Comparison of ENCODE assay signal across 9 cellular contexts in genomic region chr7:158495780-158496179, GRCh38.
DNase-seq lines count a peak whose midpoint lies in the region; ATAC-seq and TF ChIP-seq lines count a peak whose summit lies in the region.
"Had no signal": no experiment of that assay in that cellular context is flagged by ENCODE, and none has a peak within 500 bp of the region (broad histone marks: within the 10 kb centered on the region; RNA-seq: fewer than 3 reads in every experiment).

No MANE protein-coding gene starts in this region.

- no peak for ATAC-seq in GM21515 (IDR thresholded peaks at IDR 0.05; ENCODE audit: unreplicated experiment)

- no peak overlapping the region for H3K4me3 ChIP-seq in epithelial cell of esophagus (ENCODE audit: low read length)

- DNase-seq in AG20443 (ENCODE audit: low spot score) (peak; percentile 24), NCI-H524 treated with DMSO at 0.1 percent for 48 hours (lab: John Stamatoyannopoulos, UW) (peak; percentile 7), epithelial cell of esophagus (ENCODE audit: low read depth) (peak; percentile 4), T1000 (lab: John Stamatoyannopoulos, UW) (no peak)
- DNase-seq in effector CD4-positive, alpha-beta T cell: no peak
- DNase-seq in central memory CD4-positive, alpha-beta T cell: no peak
- DNase-seq: activated naive CD8-positive, alpha-beta T cell treated with anti-CD3 and anti-CD28 coated beads, Interleukin-2, amount 10 ng/mL, durations not matched to agents 7 days and 5 days had no signal

- TF ChIP-seq CTCF in GM12874 (IDR thresholded peaks at IDR 0.05; ENCODE audit: insufficient read depth, low read depth, low read length): 0 out of 2 replicates have a peak, but pooled peaks have one; percentile 15
- TF ChIP-seq CTCF in epithelial cell of esophagus (IDR thresholded peaks at IDR 0.05; ENCODE audit: insufficient read depth, low read depth, low read length, missing control alignments): no peak

Comparison
In these comparisons a context has a peak if more than half of its experiments do, and no peak if none do; other contexts are left out.
1. DNase-seq: peak in AG20443 (single experiment), NCI-H524 treated with DMSO at 0.1 percent for 48 hours (single experiment) and epithelial cell of esophagus (single experiment); none in effector CD4-positive, alpha-beta T cell (single experiment), T1000 (single experiment) and central memory CD4-positive, alpha-beta T cell (single experiment).